1 cellular context compared by ENCODE assay signal in genomic region chr4:128349921-128350320, GRCh38.
TF ChIP-seq lines count a peak whose summit lies in the region.

No MANE protein-coding gene starts in this region.

TF ChIP-seq in HepG2, 621 proteins besides CTCF, POLR2A, EP300 and RAD21 (continued from another document and continues in another):
- TF ChIP-seq, protein P1, sequence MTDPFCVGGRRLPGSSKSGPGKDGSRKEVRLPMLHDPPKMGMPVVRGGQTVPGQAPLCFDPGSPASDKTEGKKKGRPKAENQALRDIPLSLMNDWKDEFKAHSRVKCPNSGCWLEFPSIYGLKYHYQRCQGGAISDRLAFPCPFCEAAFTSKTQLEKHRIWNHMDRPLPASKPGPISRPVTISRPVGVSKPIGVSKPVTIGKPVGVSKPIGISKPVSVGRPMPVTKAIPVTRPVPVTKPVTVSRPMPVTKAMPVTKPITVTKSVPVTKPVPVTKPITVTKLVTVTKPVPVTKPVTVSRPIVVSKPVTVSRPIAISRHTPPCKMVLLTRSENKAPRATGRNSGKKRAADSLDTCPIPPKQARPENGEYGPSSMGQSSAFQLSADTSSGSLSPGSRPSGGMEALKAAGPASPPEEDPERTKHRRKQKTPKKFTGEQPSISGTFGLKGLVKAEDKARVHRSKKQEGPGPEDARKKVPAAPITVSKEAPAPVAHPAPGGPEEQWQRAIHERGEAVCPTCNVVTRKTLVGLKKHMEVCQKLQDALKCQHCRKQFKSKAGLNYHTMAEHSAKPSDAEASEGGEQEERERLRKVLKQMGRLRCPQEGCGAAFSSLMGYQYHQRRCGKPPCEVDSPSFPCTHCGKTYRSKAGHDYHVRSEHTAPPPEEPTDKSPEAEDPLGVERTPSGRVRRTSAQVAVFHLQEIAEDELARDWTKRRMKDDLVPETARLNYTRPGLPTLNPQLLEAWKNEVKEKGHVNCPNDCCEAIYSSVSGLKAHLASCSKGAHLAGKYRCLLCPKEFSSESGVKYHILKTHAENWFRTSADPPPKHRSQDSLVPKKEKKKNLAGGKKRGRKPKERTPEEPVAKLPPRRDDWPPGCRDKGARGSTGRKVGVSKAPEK (CRISPR knock-in tag; IDR thresholded peaks at IDR 0.05; ENCODE audit: borderline replicate concordance) = no peak
- TF ChIP-seq, protein P2, sequence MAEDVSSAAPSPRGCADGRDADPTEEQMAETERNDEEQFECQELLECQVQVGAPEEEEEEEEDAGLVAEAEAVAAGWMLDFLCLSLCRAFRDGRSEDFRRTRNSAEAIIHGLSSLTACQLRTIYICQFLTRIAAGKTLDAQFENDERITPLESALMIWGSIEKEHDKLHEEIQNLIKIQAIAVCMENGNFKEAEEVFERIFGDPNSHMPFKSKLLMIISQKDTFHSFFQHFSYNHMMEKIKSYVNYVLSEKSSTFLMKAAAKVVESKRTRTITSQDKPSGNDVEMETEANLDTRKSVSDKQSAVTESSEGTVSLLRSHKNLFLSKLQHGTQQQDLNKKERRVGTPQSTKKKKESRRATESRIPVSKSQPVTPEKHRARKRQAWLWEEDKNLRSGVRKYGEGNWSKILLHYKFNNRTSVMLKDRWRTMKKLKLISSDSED (CRISPR knock-in tag; IDR thresholded peaks at IDR 0.05) = no peak
- TF ChIP-seq TBX2 (CRISPR knock-in tag; IDR thresholded peaks at IDR 0.05; ENCODE audit: borderline replicate concordance) (0 out of 2 replicates have a peak, but pooled peaks have one; percentile 39), ZNF383 (CRISPR knock-in tag; IDR thresholded peaks at IDR 0.05; ENCODE audit: borderline replicate concordance) (no peak), HHEX (CRISPR knock-in tag; IDR thresholded peaks at IDR 0.05) (peak; percentile 95), TSC22D2 (CRISPR knock-in tag; IDR thresholded peaks at IDR 0.05; ENCODE audit: borderline replicate concordance) (no peak), POLR2G (IDR thresholded peaks at IDR 0.05; ENCODE audit: low read depth, low read length) (no peak), CAMTA2 (CRISPR knock-in tag; IDR thresholded peaks at IDR 0.05; ENCODE audit: borderline replicate concordance) (no peak), RCOR2 (CRISPR knock-in tag; IDR thresholded peaks at IDR 0.05) (peak; percentile 59; the same call in 1 of the 2 replicates), FOXK1 (CRISPR knock-in tag; IDR thresholded peaks at IDR 0.05; ENCODE audit: borderline replicate concordance, low read depth) (peak; percentile 94), ATF7-NPFF (CRISPR knock-in tag; IDR thresholded peaks at IDR 0.05; ENCODE audit: low read depth) (no peak), SOX5 (CRISPR knock-in tag; IDR thresholded peaks at IDR 0.05; ENCODE audit: borderline replicate concordance) (peak; percentile 88), CHD4 (IDR thresholded peaks at IDR 0.05; ENCODE audit: borderline replicate concordance, low read length) (no peak), ZNF30 (CRISPR knock-in tag; IDR thresholded peaks at IDR 0.05) (no peak), THAP11 (CRISPR knock-in tag; IDR thresholded peaks at IDR 0.05) (peak; percentile 73), MEIS1 (CRISPR knock-in tag; IDR thresholded peaks at IDR 0.05; ENCODE audit: borderline replicate concordance) (no peak), JUNB (CRISPR knock-in tag; IDR thresholded peaks at IDR 0.05; ENCODE audit: borderline replicate concordance) (peak; percentile 68; the same call in 1 of the 2 replicates), TOE1 (CRISPR knock-in tag; IDR thresholded peaks at IDR 0.05) (no peak), PBX3 (CRISPR knock-in tag; IDR thresholded peaks at IDR 0.05; ENCODE audit: borderline replicate concordance) (no peak), GRHL1 (CRISPR knock-in tag; conservative IDR thresholded peaks at IDR 0.05) (no peak), PTBP1 (IDR thresholded peaks at IDR 0.05; ENCODE audit: low read depth, low read length, poor library complexity, severe bottlenecking) (no peak), SP5 (CRISPR knock-in tag; IDR thresholded peaks at IDR 0.05; ENCODE audit: borderline replicate concordance, low read depth) (no peak)
- TF ChIP-seq, protein P3, sequence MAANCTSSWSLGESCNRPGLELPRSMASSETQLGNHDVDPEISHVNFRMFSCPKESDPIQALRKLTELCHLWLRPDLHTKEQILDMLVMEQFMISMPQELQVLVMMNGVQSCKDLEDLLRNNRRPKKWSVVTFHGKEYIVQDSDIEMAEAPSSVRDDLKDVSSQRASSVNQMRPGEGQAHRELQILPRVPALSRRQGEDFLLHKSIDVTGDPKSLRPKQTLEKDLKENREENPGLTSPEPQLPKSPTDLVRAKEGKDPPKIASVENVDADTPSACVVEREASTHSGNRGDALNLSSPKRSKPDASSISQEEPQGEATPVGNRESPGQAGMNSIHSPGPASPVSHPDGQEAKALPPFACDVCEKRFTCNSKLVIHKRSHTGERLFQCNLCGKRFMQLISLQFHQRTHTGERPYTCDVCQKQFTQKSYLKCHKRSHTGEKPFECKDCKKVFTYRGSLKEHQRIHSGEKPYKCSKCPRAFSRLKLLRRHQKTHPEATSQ (CRISPR knock-in tag; IDR thresholded peaks at IDR 0.05; ENCODE audit: borderline replicate concordance) = no peak
- TF ChIP-seq, protein P4, sequence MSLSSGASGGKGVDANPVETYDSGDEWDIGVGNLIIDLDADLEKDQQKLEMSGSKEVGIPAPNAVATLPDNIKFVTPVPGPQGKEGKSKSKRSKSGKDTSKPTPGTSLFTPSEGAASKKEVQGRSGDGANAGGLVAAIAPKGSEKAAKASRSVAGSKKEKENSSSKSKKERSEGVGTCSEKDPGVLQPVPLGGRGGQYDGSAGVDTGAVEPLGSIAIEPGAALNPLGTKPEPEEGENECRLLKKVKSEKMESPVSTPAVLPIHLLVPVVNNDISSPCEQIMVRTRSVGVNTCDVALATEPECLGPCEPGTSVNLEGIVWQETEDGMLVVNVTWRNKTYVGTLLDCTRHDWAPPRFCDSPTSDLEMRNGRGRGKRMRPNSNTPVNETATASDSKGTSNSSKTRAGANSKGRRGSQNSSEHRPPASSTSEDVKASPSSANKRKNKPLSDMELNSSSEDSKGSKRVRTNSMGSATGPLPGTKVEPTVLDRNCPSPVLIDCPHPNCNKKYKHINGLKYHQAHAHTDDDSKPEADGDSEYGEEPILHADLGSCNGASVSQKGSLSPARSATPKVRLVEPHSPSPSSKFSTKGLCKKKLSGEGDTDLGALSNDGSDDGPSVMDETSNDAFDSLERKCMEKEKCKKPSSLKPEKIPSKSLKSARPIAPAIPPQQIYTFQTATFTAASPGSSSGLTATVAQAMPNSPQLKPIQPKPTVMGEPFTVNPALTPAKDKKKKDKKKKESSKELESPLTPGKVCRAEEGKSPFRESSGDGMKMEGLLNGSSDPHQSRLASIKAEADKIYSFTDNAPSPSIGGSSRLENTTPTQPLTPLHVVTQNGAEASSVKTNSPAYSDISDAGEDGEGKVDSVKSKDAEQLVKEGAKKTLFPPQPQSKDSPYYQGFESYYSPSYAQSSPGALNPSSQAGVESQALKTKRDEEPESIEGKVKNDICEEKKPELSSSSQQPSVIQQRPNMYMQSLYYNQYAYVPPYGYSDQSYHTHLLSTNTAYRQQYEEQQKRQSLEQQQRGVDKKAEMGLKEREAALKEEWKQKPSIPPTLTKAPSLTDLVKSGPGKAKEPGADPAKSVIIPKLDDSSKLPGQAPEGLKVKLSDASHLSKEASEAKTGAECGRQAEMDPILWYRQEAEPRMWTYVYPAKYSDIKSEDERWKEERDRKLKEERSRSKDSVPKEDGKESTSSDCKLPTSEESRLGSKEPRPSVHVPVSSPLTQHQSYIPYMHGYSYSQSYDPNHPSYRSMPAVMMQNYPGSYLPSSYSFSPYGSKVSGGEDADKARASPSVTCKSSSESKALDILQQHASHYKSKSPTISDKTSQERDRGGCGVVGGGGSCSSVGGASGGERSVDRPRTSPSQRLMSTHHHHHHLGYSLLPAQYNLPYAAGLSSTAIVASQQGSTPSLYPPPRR (CRISPR knock-in tag; IDR thresholded peaks at IDR 0.05; ENCODE audit: borderline replicate concordance) = peak; percentile 94
- TF ChIP-seq, protein P5, sequence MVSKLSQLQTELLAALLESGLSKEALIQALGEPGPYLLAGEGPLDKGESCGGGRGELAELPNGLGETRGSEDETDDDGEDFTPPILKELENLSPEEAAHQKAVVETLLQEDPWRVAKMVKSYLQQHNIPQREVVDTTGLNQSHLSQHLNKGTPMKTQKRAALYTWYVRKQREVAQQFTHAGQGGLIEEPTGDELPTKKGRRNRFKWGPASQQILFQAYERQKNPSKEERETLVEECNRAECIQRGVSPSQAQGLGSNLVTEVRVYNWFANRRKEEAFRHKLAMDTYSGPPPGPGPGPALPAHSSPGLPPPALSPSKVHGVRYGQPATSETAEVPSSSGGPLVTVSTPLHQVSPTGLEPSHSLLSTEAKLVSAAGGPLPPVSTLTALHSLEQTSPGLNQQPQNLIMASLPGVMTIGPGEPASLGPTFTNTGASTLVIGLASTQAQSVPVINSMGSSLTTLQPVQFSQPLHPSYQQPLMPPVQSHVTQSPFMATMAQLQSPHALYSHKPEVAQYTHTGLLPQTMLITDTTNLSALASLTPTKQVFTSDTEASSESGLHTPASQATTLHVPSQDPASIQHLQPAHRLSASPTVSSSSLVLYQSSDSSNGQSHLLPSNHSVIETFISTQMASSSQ (IDR thresholded peaks at IDR 0.05; ENCODE audit: low read depth) = no peak
- TF ChIP-seq, protein P5 (CRISPR knock-in tag; IDR thresholded peaks at IDR 0.05; ENCODE audit: borderline replicate concordance) = peak; percentile 20; the same call in 1 of the 2 replicates
- TF ChIP-seq, protein P6, sequence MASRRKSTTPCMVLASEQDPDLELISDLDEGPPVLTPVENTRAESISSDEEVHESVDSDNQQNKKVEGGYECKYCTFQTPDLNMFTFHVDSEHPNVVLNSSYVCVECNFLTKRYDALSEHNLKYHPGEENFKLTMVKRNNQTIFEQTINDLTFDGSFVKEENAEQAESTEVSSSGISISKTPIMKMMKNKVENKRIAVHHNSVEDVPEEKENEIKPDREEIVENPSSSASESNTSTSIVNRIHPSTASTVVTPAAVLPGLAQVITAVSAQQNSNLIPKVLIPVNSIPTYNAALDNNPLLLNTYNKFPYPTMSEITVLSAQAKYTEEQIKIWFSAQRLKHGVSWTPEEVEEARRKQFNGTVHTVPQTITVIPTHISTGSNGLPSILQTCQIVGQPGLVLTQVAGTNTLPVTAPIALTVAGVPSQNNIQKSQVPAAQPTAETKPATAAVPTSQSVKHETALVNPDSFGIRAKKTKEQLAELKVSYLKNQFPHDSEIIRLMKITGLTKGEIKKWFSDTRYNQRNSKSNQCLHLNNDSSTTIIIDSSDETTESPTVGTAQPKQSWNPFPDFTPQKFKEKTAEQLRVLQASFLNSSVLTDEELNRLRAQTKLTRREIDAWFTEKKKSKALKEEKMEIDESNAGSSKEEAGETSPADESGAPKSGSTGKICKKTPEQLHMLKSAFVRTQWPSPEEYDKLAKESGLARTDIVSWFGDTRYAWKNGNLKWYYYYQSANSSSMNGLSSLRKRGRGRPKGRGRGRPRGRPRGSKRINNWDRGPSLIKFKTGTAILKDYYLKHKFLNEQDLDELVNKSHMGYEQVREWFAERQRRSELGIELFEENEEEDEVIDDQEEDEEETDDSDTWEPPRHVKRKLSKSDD (CRISPR knock-in tag; IDR thresholded peaks at IDR 0.05; ENCODE audit: low read depth) = no peak
- TF ChIP-seq, protein P7, sequence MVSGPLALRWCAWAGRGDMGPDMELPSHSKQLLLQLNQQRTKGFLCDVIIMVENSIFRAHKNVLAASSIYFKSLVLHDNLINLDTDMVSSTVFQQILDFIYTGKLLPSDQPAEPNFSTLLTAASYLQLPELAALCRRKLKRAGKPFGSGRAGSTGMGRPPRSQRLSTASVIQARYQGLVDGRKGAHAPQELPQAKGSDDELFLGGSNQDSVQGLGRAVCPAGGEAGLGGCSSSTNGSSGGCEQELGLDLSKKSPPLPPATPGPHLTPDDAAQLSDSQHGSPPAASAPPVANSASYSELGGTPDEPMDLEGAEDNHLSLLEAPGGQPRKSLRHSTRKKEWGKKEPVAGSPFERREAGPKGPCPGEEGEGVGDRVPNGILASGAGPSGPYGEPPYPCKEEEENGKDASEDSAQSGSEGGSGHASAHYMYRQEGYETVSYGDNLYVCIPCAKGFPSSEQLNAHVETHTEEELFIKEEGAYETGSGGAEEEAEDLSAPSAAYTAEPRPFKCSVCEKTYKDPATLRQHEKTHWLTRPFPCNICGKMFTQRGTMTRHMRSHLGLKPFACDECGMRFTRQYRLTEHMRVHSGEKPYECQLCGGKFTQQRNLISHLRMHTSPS (CRISPR knock-in tag; IDR thresholded peaks at IDR 0.05; ENCODE audit: low read depth) = no peak
- TF ChIP-seq, protein P8, sequence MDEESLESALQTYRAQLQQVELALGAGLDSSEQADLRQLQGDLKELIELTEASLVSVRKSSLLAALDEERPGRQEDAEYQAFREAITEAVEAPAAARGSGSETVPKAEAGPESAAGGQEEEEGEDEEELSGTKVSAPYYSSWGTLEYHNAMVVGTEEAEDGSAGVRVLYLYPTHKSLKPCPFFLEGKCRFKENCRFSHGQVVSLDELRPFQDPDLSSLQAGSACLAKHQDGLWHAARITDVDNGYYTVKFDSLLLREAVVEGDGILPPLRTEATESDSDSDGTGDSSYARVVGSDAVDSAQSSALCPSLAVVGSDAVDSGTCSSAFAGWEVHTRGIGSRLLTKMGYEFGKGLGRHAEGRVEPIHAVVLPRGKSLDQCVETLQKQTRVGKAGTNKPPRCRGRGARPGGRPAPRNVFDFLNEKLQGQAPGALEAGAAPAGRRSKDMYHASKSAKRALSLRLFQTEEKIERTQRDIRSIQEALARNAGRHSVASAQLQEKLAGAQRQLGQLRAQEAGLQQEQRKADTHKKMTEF (CRISPR knock-in tag; IDR thresholded peaks at IDR 0.05) = peak; percentile 61
